ENCODE assay signal across 1 cellular context in the genomic region with DNA sequence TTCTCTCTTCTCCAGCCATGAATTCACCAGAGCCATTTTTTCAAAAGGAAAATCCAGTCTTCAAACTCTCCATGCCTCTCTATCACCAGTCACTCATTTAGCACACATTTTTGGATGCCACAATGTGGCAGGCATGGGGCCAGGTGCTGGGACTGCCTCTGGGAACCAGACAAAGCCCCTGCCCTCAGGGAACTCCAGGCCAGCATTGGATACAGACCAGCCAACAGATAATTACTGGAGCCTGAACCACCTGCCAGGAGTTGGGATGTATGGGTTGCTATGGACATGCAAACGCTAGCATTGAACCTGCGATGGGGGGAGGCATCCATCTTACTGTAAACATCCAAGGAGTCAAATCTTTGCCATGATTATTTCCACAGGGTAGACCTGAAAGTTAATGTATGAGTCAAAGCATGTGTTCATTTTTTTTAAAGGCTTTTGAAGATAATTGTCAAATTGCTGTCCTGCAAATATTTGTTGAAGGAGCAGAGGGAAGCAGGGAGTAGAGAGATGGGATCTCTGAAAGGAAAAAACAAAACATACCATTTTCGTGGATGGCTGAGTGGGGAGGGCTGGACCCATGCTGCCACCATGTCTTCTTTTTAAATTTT.
TF ChIP-seq lines count a peak whose summit lies in the region.

No MANE protein-coding gene starts in this region.

TF ChIP-seq in WTC11, 78 proteins besides CTCF, POLR2A, EP300 and RAD21 (continued from another document):
- TF ChIP-seq, protein P1, sequence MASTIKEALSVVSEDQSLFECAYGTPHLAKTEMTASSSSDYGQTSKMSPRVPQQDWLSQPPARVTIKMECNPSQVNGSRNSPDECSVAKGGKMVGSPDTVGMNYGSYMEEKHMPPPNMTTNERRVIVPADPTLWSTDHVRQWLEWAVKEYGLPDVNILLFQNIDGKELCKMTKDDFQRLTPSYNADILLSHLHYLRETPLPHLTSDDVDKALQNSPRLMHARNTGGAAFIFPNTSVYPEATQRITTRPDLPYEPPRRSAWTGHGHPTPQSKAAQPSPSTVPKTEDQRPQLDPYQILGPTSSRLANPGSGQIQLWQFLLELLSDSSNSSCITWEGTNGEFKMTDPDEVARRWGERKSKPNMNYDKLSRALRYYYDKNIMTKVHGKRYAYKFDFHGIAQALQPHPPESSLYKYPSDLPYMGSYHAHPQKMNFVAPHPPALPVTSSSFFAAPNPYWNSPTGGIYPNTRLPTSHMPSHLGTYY (CRISPR knock-in tag; IDR thresholded peaks at IDR 0.05): no peak
- TF ChIP-seq, protein P2, sequence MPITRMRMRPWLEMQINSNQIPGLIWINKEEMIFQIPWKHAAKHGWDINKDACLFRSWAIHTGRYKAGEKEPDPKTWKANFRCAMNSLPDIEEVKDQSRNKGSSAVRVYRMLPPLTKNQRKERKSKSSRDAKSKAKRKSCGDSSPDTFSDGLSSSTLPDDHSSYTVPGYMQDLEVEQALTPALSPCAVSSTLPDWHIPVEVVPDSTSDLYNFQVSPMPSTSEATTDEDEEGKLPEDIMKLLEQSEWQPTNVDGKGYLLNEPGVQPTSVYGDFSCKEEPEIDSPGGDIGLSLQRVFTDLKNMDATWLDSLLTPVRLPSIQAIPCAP (CRISPR knock-in tag; IDR thresholded peaks at IDR 0.05): no peak
- TF ChIP-seq, protein P3, sequence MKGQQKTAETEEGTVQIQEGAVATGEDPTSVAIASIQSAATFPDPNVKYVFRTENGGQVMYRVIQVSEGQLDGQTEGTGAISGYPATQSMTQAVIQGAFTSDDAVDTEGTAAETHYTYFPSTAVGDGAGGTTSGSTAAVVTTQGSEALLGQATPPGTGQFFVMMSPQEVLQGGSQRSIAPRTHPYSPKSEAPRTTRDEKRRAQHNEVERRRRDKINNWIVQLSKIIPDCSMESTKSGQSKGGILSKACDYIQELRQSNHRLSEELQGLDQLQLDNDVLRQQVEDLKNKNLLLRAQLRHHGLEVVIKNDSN (CRISPR knock-in tag; IDR thresholded peaks at IDR 0.05): no peak
- TF ChIP-seq GABPB1 (CRISPR knock-in tag; IDR thresholded peaks at IDR 0.05): no peak
- TF ChIP-seq OVOL2 (CRISPR knock-in tag; IDR thresholded peaks at IDR 0.05; ENCODE audit: borderline replicate concordance): no peak
